In genomic region chr4:7179158-7179557, GRCh38 we compare ENCODE assay signal across 29 cellular contexts.
"Had no signal": no experiment of that assay in that cellular context is flagged by ENCODE, and none has a peak within 500 bp of the region (broad histone marks: within the 10 kb centered on the region; RNA-seq: fewer than 3 reads in every experiment).

No MANE protein-coding gene starts in this region.

- H3K9me3 ChIP-seq: testis, thyroid gland, upper lobe of right lung, uterus had no signal

- H3K27ac ChIP-seq: stomach, suprapubic skin, testis, thoracic aorta, thyroid gland, tibial artery, tibial nerve, transverse colon, upper lobe of left lung, upper lobe of right lung, uterus, vagina had no signal

- H3K27me3 ChIP-seq: stomach, suprapubic skin, testis, thyroid gland, tibial artery, tibial nerve, transverse colon, upper lobe of left lung, upper lobe of right lung, uterus, vagina had no signal

- H3K4me1 ChIP-seq: stomach, suprapubic skin, testis, thyroid gland, tibial artery, tibial nerve, transverse colon, upper lobe of left lung, upper lobe of right lung, uterus, vagina had no signal

- H3K4me1 Mint-ChIP-seq: stimulated activated memory B cell treated with anti-CD40 and anti-IgM and Interleukin-4, amounts not matched to agents 10 μg/mL and 1 μg/mL and 100 μg/mL, for 72 hours; stimulated activated naive B cell treated with anti-CD40 and anti-IgM and Interleukin-4, amounts not matched to agents 10 μg/mL and 1 μg/mL and 100 μg/mL, for 72 hours had no signal

- ATAC-seq: stimulated activated effector memory CD8-positive, alpha-beta T cell treated with anti-CD3 and anti-CD28 coated beads, Interleukin-12 subunit alpha, Interleukin-12 subunit beta, amount 100 ng/mL, for 72 hours; stimulated activated memory B cell treated with anti-CD40 and anti-IgM and Interleukin-4, amounts not matched to agents 10 μg/mL and 1 μg/mL and 100 μg/mL, for 72 hours; stimulated activated naive B cell treated with anti-CD40 and anti-IgM and Interleukin-4, amounts not matched to agents 10 μg/mL and 1 μg/mL and 100 μg/mL, for 72 hours; stimulated activated naive CD8-positive, alpha-beta T cell treated with anti-CD3 and anti-CD28 coated beads, Interleukin-15, amount 100 ng/mL, for 72 hours; stimulated activated naive CD8-positive, alpha-beta T cell treated with anti-CD3 and anti-CD28 coated beads, Interleukin-15, Interleukin-2, amounts not matched to agents 100 U/mL and 50 U/mL, for 24 hours; upper lobe of right lung had no signal

- DNase-seq: stimulated activated CD4-positive, alpha-beta T cell treated with anti-CD3 and anti-CD28 coated beads, Interleukin-2, amount 100 ng/mL, for 48 hours; stimulated activated CD4-positive, alpha-beta T cell treated with anti-CD3 and anti-CD28 coated beads, Interleukin-4, amount 100 ng/mL, for 1 hour; stimulated activated CD4-positive, alpha-beta T cell treated with anti-CD3 and anti-CD28 coated beads, Interleukin-4, amount 100 ng/mL, for 24 hours; stimulated activated CD4-positive, alpha-beta T cell treated with anti-CD3 and anti-CD28 coated beads, Interleukin-4, amount 100 ng/mL, for 4 hours; stimulated activated CD8-positive, alpha-beta memory T cell treated with anti-CD3 and anti-CD28 coated beads, Interleukin-4, amount 100 ng/mL, for 48 hours; stimulated activated naive B cell treated with anti-CD40 and anti-IgM and Interleukin-4, amounts not matched to agents 10 μg/mL and 1 μg/mL and 100 μg/mL, for 72 hours; stimulated activated naive CD4-positive, alpha-beta T cell; stimulated activated naive CD4-positive, alpha-beta T cell treated with Interleukin-2 at 50 U/mL for 16 hours; stimulated activated naive CD8-positive, alpha-beta T cell treated with anti-CD3 and anti-CD28 coated beads, Interleukin-15, amount 100 ng/mL, for 72 hours; stimulated activated naive CD8-positive, alpha-beta T cell treated with anti-CD3 and anti-CD28 coated beads, Interleukin-15, Interleukin-2, amounts not matched to agents 100 U/mL and 50 U/mL, for 24 hours; stomach; substantia nigra; testis; thyroid gland; transverse colon; trophoblast cell; upper lobe of left lung; upper lobe of right lung; uterus had no signal

- H3K4me3 ChIP-seq: stomach, suprapubic skin, testis, thoracic aorta, thyroid gland, tibial artery, tibial nerve, transverse colon, upper lobe of left lung, upper lobe of right lung, uterus, vagina had no signal

- H3K27me3 Mint-ChIP-seq: stimulated activated memory B cell treated with anti-CD40 and anti-IgM and Interleukin-4, amounts not matched to agents 10 μg/mL and 1 μg/mL and 100 μg/mL, for 72 hours had no signal

- H3K4me3 Mint-ChIP-seq: stimulated activated effector memory CD8-positive, alpha-beta T cell treated with anti-CD3 and anti-CD28 coated beads, Interleukin-12 subunit alpha, Interleukin-12 subunit beta, amount 100 ng/mL, for 72 hours; stimulated activated memory B cell treated with anti-CD40 and anti-IgM and Interleukin-4, amounts not matched to agents 10 μg/mL and 1 μg/mL and 100 μg/mL, for 72 hours; stimulated activated naive B cell treated with anti-CD40 and anti-IgM and Interleukin-4, amounts not matched to agents 10 μg/mL and 1 μg/mL and 100 μg/mL, for 72 hours; stimulated activated naive CD8-positive, alpha-beta T cell treated with anti-CD3 and anti-CD28 coated beads, Interleukin-15, amount 100 ng/mL, for 72 hours; stimulated activated naive CD8-positive, alpha-beta T cell treated with anti-CD3 and anti-CD28 coated beads, Interleukin-15, Interleukin-2, amounts not matched to agents 100 ng/mL and 50 ng/mL, for 24 hours; type B pancreatic cell had no signal

- H3K27ac Mint-ChIP-seq: stimulated activated effector memory CD8-positive, alpha-beta T cell treated with anti-CD3 and anti-CD28 coated beads, Interleukin-12 subunit alpha, Interleukin-12 subunit beta, amount 100 ng/mL, for 72 hours; stimulated activated memory B cell treated with anti-CD40 and anti-IgM and Interleukin-4, amounts not matched to agents 10 μg/mL and 1 μg/mL and 100 μg/mL, for 72 hours; stimulated activated naive B cell treated with anti-CD40 and anti-IgM and Interleukin-4, amounts not matched to agents 10 μg/mL and 1 μg/mL and 100 μg/mL, for 72 hours; stimulated activated naive CD8-positive, alpha-beta T cell treated with anti-CD3 and anti-CD28 coated beads, Interleukin-15, amount 100 ng/mL, for 72 hours; stimulated activated naive CD8-positive, alpha-beta T cell treated with anti-CD3 and anti-CD28 coated beads, Interleukin-15, Interleukin-2, amounts not matched to agents 100 ng/mL and 50 ng/mL, for 24 hours; type B pancreatic cell had no signal

- H3K36me3 ChIP-seq: stomach, suprapubic skin, thoracic aorta, thyroid gland, tibial artery, tibial nerve, transverse colon, upper lobe of left lung, upper lobe of right lung, uterus, vagina had no signal

- FAIRE-seq: urothelium cell line had no signal

- H3K36me3 Mint-ChIP-seq: stimulated activated effector memory CD8-positive, alpha-beta T cell treated with anti-CD3 and anti-CD28 coated beads, Interleukin-12 subunit alpha, Interleukin-12 subunit beta, amount 100 ng/mL, for 72 hours had no signal
